In genomic region chr10:131055437-131055836, GRCh38 we compare ENCODE assay signal across 1 cellular context.
TF ChIP-seq lines count a peak whose summit lies in the region.

No MANE protein-coding gene starts in this region.

TF ChIP-seq in H1, 55 proteins besides CTCF, POLR2A, EP300 and RAD21:
- peak; percentile 91 for TF ChIP-seq E2F6 (IDR thresholded peaks at IDR 0.05)
- TF ChIP-seq HDAC6 (IDR thresholded peaks at IDR 0.05; ENCODE audit: low read depth, low read length), result no peak
- peak; percentile 70 for TF ChIP-seq MAX (IDR thresholded peaks at IDR 0.05)
- TF ChIP-seq YY1 (IDR thresholded peaks at IDR 0.05; ENCODE audit: low read depth, low read length), result no peak
